Comparison of ENCODE assay signal across 1 cellular context in genomic region chr11:565921-566509, GRCh38.
TF ChIP-seq lines count a peak whose summit lies in the region.

No MANE protein-coding gene starts in this region.

TF ChIP-seq in H1, 55 proteins besides CTCF, POLR2A, EP300 and RAD21:
- TF ChIP-seq JUN (IDR thresholded peaks at IDR 0.05; ENCODE audit: low read depth, low read length) (no peak), PHF8 (conservative IDR thresholded peaks at IDR 0.05; ENCODE audit: low read depth, low read length) (no peak), RNF2 (IDR thresholded peaks at IDR 0.05; ENCODE audit: borderline replicate concordance, low read depth, low read length, missing control alignments, poor library complexity, severe bottlenecking) (no peak), JUND (IDR thresholded peaks at IDR 0.05; ENCODE audit: low read length) (no peak), TEAD4 (IDR thresholded peaks at IDR 0.05; ENCODE audit: low read depth, low read length) (0 out of 2 replicates have a peak, but pooled peaks have one; percentile 23)
